ENCODE assay signal across 8 cellular contexts in genomic region chr5:160188151-160188967, GRCh38. TPM values are rescaled to one million over a fixed set of nuclear protein-coding genes. Genes with fewer than 3 reads are reported as not detected.
DNase-seq lines count a peak whose midpoint lies in the region; ATAC-seq and TF ChIP-seq lines count a peak whose summit lies in the region.

No MANE protein-coding gene starts in this region.

- peak; percentile 10 for TF ChIP-seq CTCF in neural progenitor cell (IDR thresholded peaks at IDR 0.05)

- H3K9me3 ChIP-seq in neural progenitor cell (ENCODE audit: low read depth): no peaks in the 10 kb centered on the region

- no peaks in the 10 kb centered on the region for H4K20me1 ChIP-seq in neural progenitor cell (ENCODE audit: low read depth)

- intact Hi-C loops in activated naive CD4-positive, alpha-beta T cell treated with anti-CD3 and anti-CD28 coated beads for 36 hours (cut with micrococcal nuclease): no loop called here

- H3K4me2 ChIP-seq in neural progenitor cell: peak overlapping the region; percentile 73

- H3K4me3 Mint-ChIP-seq in activated naive CD4-positive, alpha-beta T cell treated with anti-CD3 and anti-CD28 coated beads for 36 hours: peak overlapping the region; percentile 13
- peak overlapping the region; percentile 34 for H3K4me3 Mint-ChIP-seq in neural progenitor cell

- H3K4me3 ChIP-seq in neural progenitor cell: peak overlapping the region; percentile 21

- H3K27me3 Mint-ChIP-seq in activated naive CD4-positive, alpha-beta T cell treated with anti-CD3 and anti-CD28 coated beads for 36 hours (ENCODE audit: low read depth): peaks cover 27% of the 10 kb centered on the region
- peaks cover 8% of the 10 kb centered on the region for H3K27me3 Mint-ChIP-seq in neural progenitor cell (ENCODE audit: insufficient read depth, low read depth)

- peaks cover 3% of the 10 kb centered on the region for H3K4me1 Mint-ChIP-seq in activated naive CD4-positive, alpha-beta T cell treated with anti-CD3 and anti-CD28 coated beads for 36 hours (ENCODE audit: low read depth)
- peaks cover 14% of the 10 kb centered on the region for H3K4me1 Mint-ChIP-seq in neural progenitor cell

- peaks cover 8% of the 10 kb centered on the region for H3K9me3 Mint-ChIP-seq in activated naive CD4-positive, alpha-beta T cell treated with anti-CD3 and anti-CD28 coated beads for 36 hours
- peaks cover 16% of the 10 kb centered on the region for H3K9me3 Mint-ChIP-seq in neural progenitor cell

- peaks cover 13% of the 10 kb centered on the region for H3K4me1 ChIP-seq in neural progenitor cell

- H2AFZ ChIP-seq in neural progenitor cell (replicated peaks): peak overlapping the region; percentile 81

- CTCF ChIA-PET in activated naive CD4-positive, alpha-beta T cell treated with anti-CD3 and anti-CD28 coated beads for 36 hours (lab: Charles Lee): interaction anchor here (0.6 kb wide), 1 partner anchor 15 kb away, joined by 3 read pairs; no protein-coding TSS in a partner anchor

- no peaks in the 10 kb centered on the region for H3K36me3 ChIP-seq in neural progenitor cell

- H3K27me3 ChIP-seq in neural progenitor cell: no peaks in the 10 kb centered on the region

- H3K27ac ChIP-seq in neural progenitor cell: no peak overlapping the region

- H3K36me3 Mint-ChIP-seq in activated naive CD4-positive, alpha-beta T cell treated with anti-CD3 and anti-CD28 coated beads for 36 hours (ENCODE audit: low read depth): no peaks in the 10 kb centered on the region
- no peaks in the 10 kb centered on the region for H3K36me3 Mint-ChIP-seq in neural progenitor cell

- H3K79me2 ChIP-seq in neural progenitor cell (ENCODE audit: low read depth): no peaks in the 10 kb centered on the region

- H3F3A ChIP-seq in neural progenitor cell (ENCODE audit: low read depth): peaks cover 12% of the 10 kb centered on the region

- no peak overlapping the region for H3K9ac ChIP-seq in neural progenitor cell

- no peak for ATAC-seq in activated CD4-positive, CD25-positive, alpha-beta regulatory T cell treated with anti-CD3 and anti-CD28 coated beads, Interleukin-2, amount 50 U/mL, for 24 hours
- no peak for ATAC-seq in HG02759 (IDR thresholded peaks at IDR 0.05; ENCODE audit: unreplicated experiment)

- no peak for DNase-seq in activated naive CD4-positive, alpha-beta T cell treated with anti-CD3 and anti-CD28 coated beads for 36 hours
- no peak for DNase-seq in activated naive CD4-positive, alpha-beta T cell treated with anti-CD3 and anti-CD28 coated beads, Interleukin-2, amount 50 U/mL, for 16 hours
- DNase-seq in SW480 (ENCODE audit: low spot score) (peak; percentile 35), fibroblast of the conjunctiva (ENCODE audit: low read depth) (peak; percentile 80), neural progenitor cell (ENCODE audit: low spot score) (peak; percentile 70)
- DNase-seq in stimulated activated CD4-positive, alpha-beta T cell treated with anti-CD3 and anti-CD28 coated beads, Interleukin-4, amount 100 ng/mL, for 4 hours: no peak

- H3K27ac Mint-ChIP-seq in activated naive CD4-positive, alpha-beta T cell treated with anti-CD3 and anti-CD28 coated beads for 36 hours: no peak overlapping the region
- H3K27ac Mint-ChIP-seq in neural progenitor cell: peak overlapping the region; percentile 42

RNA-seq across cellular contexts. Expression of gene FABP6, which starts 40.9 kb away (rescaled TPM):
- total RNA-seq in activated naive CD4-positive, alpha-beta T cell treated with anti-CD3 and anti-CD28 coated beads for 36 hours: not detected
- 0.50 and 4.8 TPM in 2 replicates for total RNA-seq in neural progenitor cell (ENCODE audit: low replicate concordance)

Comparison
In these comparisons a context has a peak if more than half of its experiments do, and no peak if none do; other contexts are left out.
1. DNase-seq: peak in SW480 (single experiment), fibroblast of the conjunctiva (single experiment) and neural progenitor cell (single experiment); none in activated naive CD4-positive, alpha-beta T cell treated with anti-CD3 and anti-CD28 coated beads for 36 hours (single experiment), activated naive CD4-positive, alpha-beta T cell treated with anti-CD3 and anti-CD28 coated beads, Interleukin-2, amount 50 U/mL, for 16 hours (single experiment) and stimulated activated CD4-positive, alpha-beta T cell treated with anti-CD3 and anti-CD28 coated beads, Interleukin-4, amount 100 ng/mL, for 4 hours (0 of 2).